Comparison of ENCODE assay signal across 8 cellular contexts in the genomic region with DNA sequence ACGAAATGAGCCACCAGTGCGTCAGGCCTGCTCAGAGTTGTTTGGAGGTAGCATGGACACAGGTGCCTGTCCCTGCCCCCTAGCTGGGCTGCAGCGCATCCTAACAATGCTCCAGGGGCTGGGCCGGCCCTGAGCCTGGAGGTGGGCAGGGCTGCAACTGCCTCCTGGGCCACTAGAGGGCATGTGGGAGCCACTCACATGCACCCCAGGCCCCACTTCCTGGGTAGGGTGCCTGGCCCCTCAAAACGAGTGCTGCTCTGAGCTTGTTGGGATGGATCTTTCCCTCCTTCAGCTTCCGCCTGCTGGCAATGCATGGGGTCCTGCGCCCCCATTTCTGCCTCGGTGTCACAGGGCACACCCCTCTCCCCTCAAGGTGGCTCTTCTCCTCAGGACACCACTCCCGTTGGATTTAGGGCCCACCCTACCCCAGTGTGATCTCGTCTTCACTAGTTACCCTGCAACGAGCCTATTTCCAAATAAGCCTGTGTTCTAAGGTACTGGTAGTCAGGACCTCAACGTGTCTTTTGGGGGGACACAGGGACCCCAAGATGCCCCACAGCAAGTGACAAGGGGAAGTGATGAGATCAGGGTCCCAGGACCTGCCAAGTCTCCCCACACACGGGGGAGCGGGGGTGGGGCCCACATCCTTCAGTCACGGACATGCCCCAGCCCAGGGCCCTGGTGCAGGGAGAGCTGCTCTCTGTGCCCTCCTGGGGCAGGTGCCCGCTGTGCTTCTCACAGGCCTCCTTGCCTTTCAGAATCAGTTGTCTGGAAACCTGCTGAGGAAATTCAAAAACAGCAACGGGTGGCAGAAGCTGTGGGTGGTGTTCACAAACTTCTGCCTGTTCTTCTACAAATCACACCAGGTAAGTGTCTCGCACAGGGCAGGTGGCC.
DNase-seq lines count a peak whose midpoint lies in the region; ATAC-seq and TF ChIP-seq lines count a peak whose summit lies in the region.

No MANE protein-coding gene starts in this region.

- intact Hi-C loops in head of caudate nucleus (cut with DNase I), result loop anchor here (5.0 kb wide), 2 partner anchors 207 to 227 kb away; no protein-coding TSS in a partner anchor
- intact Hi-C loops in sigmoid colon (cut with DNase I), result loop anchor here (1.0 kb wide), 2 partner anchors 208 to 228 kb away; no protein-coding TSS in a partner anchor

- H3K4me1 ChIP-seq in DND-41 (ENCODE audit: insufficient read depth, low read length) (peaks cover 10% of the 10 kb centered on the region), sigmoid colon (peaks cover 0 to 31% (median 22%) of the 10 kb centered on the region in 4 donors)

- H3K9me3 Mint-ChIP-seq in activated naive CD4-positive, alpha-beta T cell treated with anti-CD3 and anti-CD28 coated beads, Interleukin-2, amount 10 ng/mL, durations not matched to agents 7 days and 5 days, result no peaks in the 10 kb centered on the region

- CTCF ChIA-PET in activated naive CD4-positive, alpha-beta T cell treated with anti-CD3 and anti-CD28 coated beads, Interleukin-2, amount 10 ng/mL, durations not matched to agents 7 days and 5 days (lab: Charles Lee), result interaction anchor here (0.6 to 5.4 kb wide), 23 partner anchors 10 to 394 kb away, joined by 3 to 142 read pairs (median 4); no protein-coding TSS in a partner anchor

- WGBS in sigmoid colon, 2 donors, result 25 to 27% methylated on average over 18 of the region's 18 CpGs

- H3K27me3 ChIP-seq in DND-41 (ENCODE audit: insufficient read depth, low read length, poor library complexity), result no peaks in the 10 kb centered on the region
- H3K27me3 ChIP-seq in sigmoid colon, result no peaks in the 10 kb centered on the region

- H3K9me3 ChIP-seq in DND-41 (ENCODE audit: insufficient read depth, low read length, severe bottlenecking), result no peaks in the 10 kb centered on the region
- no peaks in the 10 kb centered on the region for H3K9me3 ChIP-seq in sigmoid colon

- peaks cover 8% of the 10 kb centered on the region for H3K36me3 Mint-ChIP-seq in activated naive CD4-positive, alpha-beta T cell treated with anti-CD3 and anti-CD28 coated beads, Interleukin-2, amount 10 ng/mL, durations not matched to agents 7 days and 5 days

- H3K36me3 ChIP-seq in DND-41 (ENCODE audit: insufficient read depth, low read length), result peaks cover 26% of the 10 kb centered on the region
- H3K36me3 ChIP-seq in sigmoid colon, result peaks cover 0 to 49% (median 8%) of the 10 kb centered on the region in 4 donors

- ATAC-seq in DND-41 (ENCODE audit: insufficient read depth, low read depth), result peak; percentile 91
- ATAC-seq in GM21367 (IDR thresholded peaks at IDR 0.05; ENCODE audit: unreplicated experiment), result peak; percentile 92
- peak; percentile 89 for ATAC-seq in SK-N-SH treated with all-trans-retinoic acid at 6 μM for 48 hours

- DNase-seq in DND-41 (peak; percentile 79), HT-29 (ENCODE audit: low spot score) (peak; percentile 94), head of caudate nucleus (peak; percentile 44 to 88 (median 69)), sigmoid colon (peak; percentile 89), cerebellar nuclear complex (lab: John Stamatoyannopoulos, UW) (no peak)
- DNase-seq in activated naive CD4-positive, alpha-beta T cell treated with anti-CD3 and anti-CD28 coated beads, Interleukin-2, amount 10 ng/mL, durations not matched to agents 7 days and 5 days, result peak; percentile 87

- H3K27ac Mint-ChIP-seq in activated naive CD4-positive, alpha-beta T cell treated with anti-CD3 and anti-CD28 coated beads, Interleukin-2, amount 10 ng/mL, durations not matched to agents 7 days and 5 days, result peak overlapping the region; percentile 81

- TF ChIP-seq POLR2A in sigmoid colon (IDR thresholded peaks at IDR 0.05), result no peak

- H3K27me3 Mint-ChIP-seq in activated naive CD4-positive, alpha-beta T cell treated with anti-CD3 and anti-CD28 coated beads, Interleukin-2, amount 10 ng/mL, durations not matched to agents 7 days and 5 days, result no peaks in the 10 kb centered on the region

- TF ChIP-seq EP300 in sigmoid colon (IDR thresholded peaks at IDR 0.05), result no peak

- peak overlapping the region; percentile 32 for H3K9ac ChIP-seq in DND-41 (ENCODE audit: low read depth, low read length)

- 0 out of 2 replicates have a peak, but pooled peaks cover 3% of the 10 kb centered on the region for H3K79me2 ChIP-seq in DND-41 (ENCODE audit: insufficient read depth, low read length)

- H3K4me3 Mint-ChIP-seq in activated naive CD4-positive, alpha-beta T cell treated with anti-CD3 and anti-CD28 coated beads, Interleukin-2, amount 10 ng/mL, durations not matched to agents 7 days and 5 days, result peak overlapping the region; percentile 28

- peak overlapping the region; percentile 68 for H3K4me2 ChIP-seq in DND-41 (ENCODE audit: insufficient read depth, low read length)

- peaks cover 14% of the 10 kb centered on the region for H4K20me1 ChIP-seq in DND-41 (ENCODE audit: insufficient read depth, low read length)

- peaks cover 21% of the 10 kb centered on the region for H3K4me1 Mint-ChIP-seq in activated naive CD4-positive, alpha-beta T cell treated with anti-CD3 and anti-CD28 coated beads, Interleukin-2, amount 10 ng/mL, durations not matched to agents 7 days and 5 days

- peak overlapping the region in 1 of 2 experiments; percentile 40; a peak in 1 of 4 replicates for H3K4me3 ChIP-seq in DND-41 (ENCODE audit: low read depth in 1 of 2, low read length in 2 of 2)
- H3K4me3 ChIP-seq in sigmoid colon, result no peak overlapping the region

- TF ChIP-seq CTCF in DND-41 (IDR thresholded peaks at IDR 0.05; ENCODE audit: borderline replicate concordance, extremely low read depth, low read length, poor library complexity, severe bottlenecking) (peak; percentile 99), sigmoid colon (IDR thresholded peaks at IDR 0.05) (peak; percentile 95 to 99 (median 96))

- peak overlapping the region; percentile 84 for H2AFZ ChIP-seq in DND-41 (ENCODE audit: low read depth, low read length)

- H3K27ac ChIP-seq in DND-41 (ENCODE audit: low read length) (peak overlapping the region; percentile 60), sigmoid colon (peak overlapping the region; percentile 51 to 68 (median 66))

TF ChIP-seq in SK-N-SH treated with all-trans-retinoic acid at 6 μM for 48 hours, 23 proteins besides CTCF, POLR2A, EP300 and RAD21:
- TF ChIP-seq ESRRG (CRISPR knock-in tag; IDR thresholded peaks at IDR 0.05) (no peak), ZNF70 (CRISPR knock-in tag; IDR thresholded peaks at IDR 0.05) (no peak), TCF4 (CRISPR knock-in tag; IDR thresholded peaks at IDR 0.05; ENCODE audit: borderline replicate concordance) (no peak), ZFP30 (CRISPR knock-in tag; IDR thresholded peaks at IDR 0.05) (no peak), OSR1 (CRISPR knock-in tag; IDR thresholded peaks at IDR 0.05) (no peak), CSDC2 (CRISPR knock-in tag; IDR thresholded peaks at IDR 0.05) (no peak), TOX (CRISPR knock-in tag; IDR thresholded peaks at IDR 0.05; ENCODE audit: borderline replicate concordance) (no peak), RARB (CRISPR knock-in tag; IDR thresholded peaks at IDR 0.05) (no peak)
- TF ChIP-seq, protein P1, sequence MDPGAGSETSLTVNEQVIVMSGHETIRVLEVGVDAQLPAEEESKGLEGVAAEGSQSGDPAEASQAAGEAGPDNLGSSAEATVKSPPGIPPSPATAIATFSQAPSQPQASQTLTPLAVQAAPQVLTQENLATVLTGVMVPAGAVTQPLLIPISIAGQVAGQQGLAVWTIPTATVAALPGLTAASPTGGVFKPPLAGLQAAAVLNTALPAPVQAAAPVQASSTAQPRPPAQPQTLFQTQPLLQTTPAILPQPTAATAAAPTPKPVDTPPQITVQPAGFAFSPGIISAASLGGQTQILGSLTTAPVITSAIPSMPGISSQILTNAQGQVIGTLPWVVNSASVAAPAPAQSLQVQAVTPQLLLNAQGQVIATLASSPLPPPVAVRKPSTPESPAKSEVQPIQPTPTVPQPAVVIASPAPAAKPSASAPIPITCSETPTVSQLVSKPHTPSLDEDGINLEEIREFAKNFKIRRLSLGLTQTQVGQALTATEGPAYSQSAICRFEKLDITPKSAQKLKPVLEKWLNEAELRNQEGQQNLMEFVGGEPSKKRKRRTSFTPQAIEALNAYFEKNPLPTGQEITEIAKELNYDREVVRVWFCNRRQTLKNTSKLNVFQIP (CRISPR knock-in tag; IDR thresholded peaks at IDR 0.05; ENCODE audit: borderline replicate concordance, low read depth), result no peak
- TF ChIP-seq, protein P2, sequence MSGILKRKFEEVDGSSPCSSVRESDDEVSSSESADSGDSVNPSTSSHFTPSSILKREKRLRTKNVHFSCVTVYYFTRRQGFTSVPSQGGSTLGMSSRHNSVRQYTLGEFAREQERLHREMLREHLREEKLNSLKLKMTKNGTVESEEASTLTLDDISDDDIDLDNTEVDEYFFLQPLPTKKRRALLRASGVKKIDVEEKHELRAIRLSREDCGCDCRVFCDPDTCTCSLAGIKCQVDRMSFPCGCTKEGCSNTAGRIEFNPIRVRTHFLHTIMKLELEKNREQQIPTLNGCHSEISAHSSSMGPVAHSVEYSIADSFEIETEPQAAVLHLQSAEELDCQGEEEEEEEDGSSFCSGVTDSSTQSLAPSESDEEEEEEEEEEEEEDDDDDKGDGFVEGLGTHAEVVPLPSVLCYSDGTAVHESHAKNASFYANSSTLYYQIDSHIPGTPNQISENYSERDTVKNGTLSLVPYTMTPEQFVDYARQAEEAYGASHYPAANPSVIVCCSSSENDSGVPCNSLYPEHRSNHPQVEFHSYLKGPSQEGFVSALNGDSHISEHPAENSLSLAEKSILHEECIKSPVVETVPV (CRISPR knock-in tag; IDR thresholded peaks at IDR 0.05), result no peak
- TF ChIP-seq, protein P3, sequence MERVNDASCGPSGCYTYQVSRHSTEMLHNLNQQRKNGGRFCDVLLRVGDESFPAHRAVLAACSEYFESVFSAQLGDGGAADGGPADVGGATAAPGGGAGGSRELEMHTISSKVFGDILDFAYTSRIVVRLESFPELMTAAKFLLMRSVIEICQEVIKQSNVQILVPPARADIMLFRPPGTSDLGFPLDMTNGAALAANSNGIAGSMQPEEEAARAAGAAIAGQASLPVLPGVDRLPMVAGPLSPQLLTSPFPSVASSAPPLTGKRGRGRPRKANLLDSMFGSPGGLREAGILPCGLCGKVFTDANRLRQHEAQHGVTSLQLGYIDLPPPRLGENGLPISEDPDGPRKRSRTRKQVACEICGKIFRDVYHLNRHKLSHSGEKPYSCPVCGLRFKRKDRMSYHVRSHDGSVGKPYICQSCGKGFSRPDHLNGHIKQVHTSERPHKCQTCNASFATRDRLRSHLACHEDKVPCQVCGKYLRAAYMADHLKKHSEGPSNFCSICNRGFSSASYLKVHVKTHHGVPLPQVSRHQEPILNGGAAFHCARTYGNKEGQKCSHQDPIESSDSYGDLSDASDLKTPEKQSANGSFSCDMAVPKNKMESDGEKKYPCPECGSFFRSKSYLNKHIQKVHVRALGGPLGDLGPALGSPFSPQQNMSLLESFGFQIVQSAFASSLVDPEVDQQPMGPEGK (CRISPR knock-in tag; IDR thresholded peaks at IDR 0.05; ENCODE audit: borderline replicate concordance), result no peak

Comparison
In these comparisons a context has a peak if more than half of its experiments do, and no peak if none do; other contexts are left out.
1. DNase-seq: peak in DND-41 (single experiment), HT-29 (single experiment), activated naive CD4-positive, alpha-beta T cell treated with anti-CD3 and anti-CD28 coated beads, Interleukin-2, amount 10 ng/mL, durations not matched to agents 7 days and 5 days (single experiment), head of caudate nucleus (42 of 42) and sigmoid colon (single experiment); none in cerebellar nuclear complex (0 of 2).
2. Peak in every context shown above with its lines, with median percentiles within 50 percentile points of each other: ATAC-seq.